8 cellular contexts compared by ENCODE assay signal in the genomic region with DNA sequence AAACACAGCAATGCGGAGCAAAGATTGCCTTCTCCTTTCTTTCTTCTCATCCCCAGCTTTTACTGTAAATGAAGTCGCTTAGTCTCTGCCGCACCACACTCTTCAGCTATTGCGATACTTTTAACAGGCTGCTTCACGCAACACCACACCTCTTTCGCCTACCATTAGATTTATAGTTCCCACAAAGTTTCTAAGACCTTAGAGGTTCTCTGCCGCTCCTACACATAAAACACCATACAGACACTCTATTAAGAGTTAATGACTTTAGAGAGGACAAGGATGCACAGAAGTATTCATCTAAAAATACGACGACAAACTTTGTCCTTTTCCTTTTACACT. TPM values are rescaled to one million over a fixed set of nuclear protein-coding genes. Genes with fewer than 3 reads are reported as not detected.
DNase-seq lines count a peak whose midpoint lies in the region; ATAC-seq and TF ChIP-seq lines count a peak whose summit lies in the region.

No MANE protein-coding gene starts in this region.

- ATAC-seq in GM19455 (IDR thresholded peaks at IDR 0.05; ENCODE audit: unreplicated experiment): peak; percentile 45
- peak; percentile 30 for ATAC-seq in HG03442 (IDR thresholded peaks at IDR 0.05; ENCODE audit: unreplicated experiment)
- peak in 3 of 4 donors; percentile 5 to 26 (median 15) for ATAC-seq in heart left ventricle

- H3K27ac ChIP-seq in CD8-positive, alpha-beta memory T cell (ENCODE audit: low read depth, low read length): peak overlapping the region; percentile 69
- peak overlapping the region in 8 of 12 donors; percentile 79 to 91 (median 86) for H3K27ac ChIP-seq in heart left ventricle

- H3K4me1 ChIP-seq in CD8-positive, alpha-beta memory T cell (ENCODE audit: insufficient read depth, low read length): peaks cover 29% of the 10 kb centered on the region
- peaks cover 0 to 51% (median 22%) of the 10 kb centered on the region in 12 donors for H3K4me1 ChIP-seq in heart left ventricle

- H3K4me3 ChIP-seq in CD8-positive, alpha-beta memory T cell (ENCODE audit: low read length): peak overlapping the region; percentile 72
- peak overlapping the region; percentile 89 for H3K4me3 ChIP-seq in WI38 (ENCODE audit: low read depth, low read length)
- peak overlapping the region; percentile 49 to 97 (median 88) for H3K4me3 ChIP-seq in heart left ventricle

- H3K4me3 Mint-ChIP-seq in CD8-positive, alpha-beta memory T cell: peak overlapping the region; percentile 93 to 99 (median 95)

- no peak for DNase-seq in CD8-positive, alpha-beta memory T cell
- DNase-seq in heart left ventricle (no peak), renal cortical epithelial cell (ENCODE audit: low read depth) (peak; percentile 33), GOT3 (lab: John Stamatoyannopoulos, UW) (no peak), NCI-H2107 treated with DMSO at 0.1 percent for 48 hours (lab: John Stamatoyannopoulos, UW; ENCODE audit: unreplicated experiment) (no peak)

- H3K4me1 Mint-ChIP-seq in CD8-positive, alpha-beta memory T cell: peaks cover 50 to 63% (median 56%) of the 10 kb centered on the region in 3 donors

- TF ChIP-seq POLR2A in heart left ventricle (IDR thresholded peaks at IDR 0.05): no peak

- peak overlapping the region; percentile 31 to 99 (median 94) for H3K27ac Mint-ChIP-seq in CD8-positive, alpha-beta memory T cell

- no peaks in the 10 kb centered on the region for H3K9me3 ChIP-seq in CD8-positive, alpha-beta memory T cell (ENCODE audit: low read length)
- no peaks in the 10 kb centered on the region for H3K9me3 ChIP-seq in heart left ventricle

- H3K27me3 ChIP-seq in CD8-positive, alpha-beta memory T cell (ENCODE audit: insufficient read depth, low read length, poor library complexity, severe bottlenecking): no peaks in the 10 kb centered on the region
- H3K27me3 ChIP-seq in heart left ventricle: no peaks in the 10 kb centered on the region

- TF ChIP-seq CTCF in WI38 (IDR thresholded peaks at IDR 0.05; ENCODE audit: low read depth, low read length) (no peak), heart left ventricle (IDR thresholded peaks at IDR 0.05) (no peak)

- CTCF ChIA-PET in CD8-positive, alpha-beta memory T cell (lab: Charles Lee): interaction anchor here (1.0 to 1.6 kb wide), 3 partner anchors 34 to 363 kb away, joined by 3 to 4 read pairs (median 3); no protein-coding TSS in a partner anchor

- H3K36me3 Mint-ChIP-seq in CD8-positive, alpha-beta memory T cell: peaks cover 0 to 18% (median 0%) of the 10 kb centered on the region in 3 donors

- WGBS in heart left ventricle, 4 donors: 1 to 3% (median 2%) methylated on average over 9 of the region's 9 CpGs

- H3K27me3 Mint-ChIP-seq in CD8-positive, alpha-beta memory T cell: no peaks in the 10 kb centered on the region

- H3K36me3 ChIP-seq in CD8-positive, alpha-beta memory T cell (ENCODE audit: insufficient read depth, low read length): no peaks in the 10 kb centered on the region
- peaks cover 0 to 10% (median 5%) of the 10 kb centered on the region in 9 donors for H3K36me3 ChIP-seq in heart left ventricle

- intact Hi-C loops in heart left ventricle (cut with DNase I): no loop called here

- POLR2A ChIA-PET in CD8-positive, alpha-beta memory T cell (lab: Charles Lee): interaction anchor here (0.6 to 1.5 kb wide), 2 partner anchors 34 to 282 kb away, joined by 4 to 6 read pairs; a partner anchor contains a TSS

- H3K9me3 Mint-ChIP-seq in CD8-positive, alpha-beta memory T cell: peaks cover 0 to 9% (median 0%) of the 10 kb centered on the region in 5 donors

RNA-seq across cellular contexts. Expression of a gene that starts 0.6 kb away (rescaled TPM):
- total RNA-seq in CD8-positive, alpha-beta memory T cell: 10 to 100 TPM; 44.0 to 46.1 TPM
- polyA plus RNA-seq in CD8-positive, alpha-beta memory T cell: 12.5 TPM
- total RNA-seq in heart left ventricle (10 to 100 TPM in 7 of 9 donors, 1 to 10 TPM in 2; 4.2 to 36.8 (median 26.6) TPM), renal cortical epithelial cell (12.2 and 19.1 TPM in 2 replicates)
- 1 to 10 TPM; 2.8 to 5.1 TPM for polyA plus RNA-seq in heart left ventricle

RNA-seq across cellular contexts. Expression of a gene that starts 34.4 kb away (rescaled TPM):
- total RNA-seq in CD8-positive, alpha-beta memory T cell: 1 to 10 TPM; 1.6 to 2.2 TPM
- 4.8 TPM for polyA plus RNA-seq in CD8-positive, alpha-beta memory T cell
- total RNA-seq in heart left ventricle: 1 to 10 TPM; 3.6 to 8.4 (median 5.6) TPM
- 1 to 10 TPM; 4.3 to 6.8 TPM for polyA plus RNA-seq in heart left ventricle
- 5.7 and 12.2 TPM in 2 replicates for total RNA-seq in renal cortical epithelial cell
